12 cellular contexts compared by ENCODE assay signal in genomic region chr4:38687571-38688011, GRCh38. TPM values are rescaled to one million over a fixed set of nuclear protein-coding genes. Genes with fewer than 3 reads are reported as not detected.
DNase-seq lines count a peak whose midpoint lies in the region; ATAC-seq and TF ChIP-seq lines count a peak whose summit lies in the region.
"Had no signal": no experiment of that assay in that cellular context is flagged by ENCODE, and none has a peak within 500 bp of the region (broad histone marks: within the 10 kb centered on the region; RNA-seq: fewer than 3 reads in every experiment).

No MANE protein-coding gene starts in this region.

- H3K36me3 Mint-ChIP-seq in CD8-positive, alpha-beta T cell, result peaks cover 85% of the 10 kb centered on the region
- peaks cover 32% of the 10 kb centered on the region for H3K36me3 Mint-ChIP-seq in HFFc6 (ENCODE audit: low read depth)

- POLR2A ChIA-PET in CD8-positive, alpha-beta T cell (lab: Charles Lee), result interaction anchor here (1.0 to 2.4 kb wide), 3 partner anchors 10 to 33 kb away, joined by 3 to 8 read pairs (median 3); no protein-coding TSS in a partner anchor

- H3K27me3 ChIP-seq in CD8-positive, alpha-beta T cell (ENCODE audit: insufficient read depth, low read length), result no peaks in the 10 kb centered on the region
- H3K27me3 ChIP-seq in osteoblast (ENCODE audit: insufficient read depth, low read length), result no peaks in the 10 kb centered on the region
- H3K27me3 ChIP-seq: cardiac muscle cell had no signal

- H3K4me3 ChIP-seq in CD8-positive, alpha-beta T cell (ENCODE audit: low read depth, low read length), result no peak overlapping the region
- H3K4me3 ChIP-seq in osteoblast (ENCODE audit: insufficient read depth, low read length), result no peak overlapping the region
- H3K4me3 ChIP-seq: cardiac muscle cell had no signal

- no peaks in the 10 kb centered on the region for H3K9me3 Mint-ChIP-seq in CD8-positive, alpha-beta T cell
- no peaks in the 10 kb centered on the region for H3K9me3 Mint-ChIP-seq in HFFc6

- no peak for ATAC-seq in CD8-positive, alpha-beta T cell
- ATAC-seq in GM21576 (IDR thresholded peaks at IDR 0.05; ENCODE audit: unreplicated experiment) (no peak), GM21619 (IDR thresholded peaks at IDR 0.05; ENCODE audit: unreplicated experiment) (no peak)

- intact Hi-C loops in CD8-positive, alpha-beta T cell (cut with DNase I, micrococcal nuclease), result no loop called here

- peaks cover 14% of the 10 kb centered on the region for H4K20me1 ChIP-seq in osteoblast (ENCODE audit: insufficient read depth, low read length)

- H3K9me3 ChIP-seq in CD8-positive, alpha-beta T cell (ENCODE audit: low read length), result no peaks in the 10 kb centered on the region
- H3K9me3 ChIP-seq in osteoblast (ENCODE audit: low read depth, low read length), result no peaks in the 10 kb centered on the region

- no peak overlapping the region for H3K27ac ChIP-seq in CD8-positive, alpha-beta T cell (ENCODE audit: low read depth, low read length)
- H3K27ac ChIP-seq in osteoblast (ENCODE audit: low read depth, low read length), result peak overlapping the region; percentile 42
- H3K27ac ChIP-seq: cardiac muscle cell, RWPE1 had no signal

- peak overlapping the region; percentile 12 for H3K27ac Mint-ChIP-seq in CD8-positive, alpha-beta T cell
- H3K27ac Mint-ChIP-seq in HFFc6, result peak overlapping the region; percentile 4; the same call in 1 of the 2 replicates

- no peak for TF ChIP-seq CTCF in CD8-positive, alpha-beta T cell (IDR thresholded peaks at IDR 0.05)
- TF ChIP-seq CTCF in HFFc6 (IDR thresholded peaks at IDR 0.05) (no peak), osteoblast (IDR thresholded peaks at IDR 0.05; ENCODE audit: extremely low read depth, low read depth, low read length) (no peak)

- no peak for DNase-seq in CD8-positive, alpha-beta T cell
- DNase-seq in HFFc6 (no peak), dermis blood vessel endothelial cell (peak; percentile 74), osteoblast (ENCODE audit: insufficient read length, low spot score, missing footprints) (no peak), NCI-H69 (lab: John Stamatoyannopoulos, UW) (no peak)
- DNase-seq: COR-L47, NCI-H1092, NCI-H510A had no signal

- H3K36me3 ChIP-seq in CD8-positive, alpha-beta T cell (ENCODE audit: insufficient read depth, low read length), result peaks cover 39% of the 10 kb centered on the region
- H3K36me3 ChIP-seq in osteoblast (ENCODE audit: insufficient read depth, low read length), result peaks cover 52% of the 10 kb centered on the region

- H3K4me1 Mint-ChIP-seq in CD8-positive, alpha-beta T cell (ENCODE audit: low read depth), result peaks cover 71% of the 10 kb centered on the region
- H3K4me1 Mint-ChIP-seq in HFFc6 (ENCODE audit: low read depth), result peaks cover 40% of the 10 kb centered on the region

- CTCF ChIA-PET in CD8-positive, alpha-beta T cell (lab: Charles Lee), result interaction anchor here (1.1 to 2.0 kb wide), 5 partner anchors 12 to 1085 kb away, joined by 3 to 11 read pairs (median 5); no protein-coding TSS in a partner anchor

- H2AFZ ChIP-seq in osteoblast (ENCODE audit: low read length), result peak overlapping the region; percentile 38

- H3K27me3 Mint-ChIP-seq in CD8-positive, alpha-beta T cell (ENCODE audit: low read depth), result no peaks in the 10 kb centered on the region
- no peaks in the 10 kb centered on the region; the same call in 1 of the 2 replicates for H3K27me3 Mint-ChIP-seq in HFFc6 (ENCODE audit: insufficient read depth)

- peaks cover 48% of the 10 kb centered on the region for H3K4me1 ChIP-seq in CD8-positive, alpha-beta T cell (ENCODE audit: insufficient read depth, low read length)
- H3K4me1 ChIP-seq in osteoblast (ENCODE audit: insufficient read depth, low read length), result peaks cover 25% of the 10 kb centered on the region

- H3K4me2 ChIP-seq in osteoblast (ENCODE audit: insufficient read depth, low read length), result no peak overlapping the region

- no peak overlapping the region for H3K4me3 Mint-ChIP-seq in CD8-positive, alpha-beta T cell
- no peak overlapping the region for H3K4me3 Mint-ChIP-seq in HFFc6

- peaks cover 83% of the 10 kb centered on the region for H3K79me2 ChIP-seq in osteoblast (ENCODE audit: insufficient read depth, low read length)

RNA-seq across cellular contexts. Expression of gene KLF3, which starts 23.6 kb away (rescaled TPM):
- total RNA-seq in CD8-positive, alpha-beta T cell, result 100 to 1,000 TPM; 181 to 194 TPM
- total RNA-seq in HFFc6 (2021; fragmentation: NEBNext Ultra II Directional; extraction: Animal tissue kit (Norgen Biotek cat#: 25700)), result 10 to 100 TPM; 10.7 to 17.1 (median 14.0) TPM
- total RNA-seq in dermis blood vessel endothelial cell, result 26.4 and 32.7 TPM in 2 replicates
- 25.3 and 27.7 TPM in 2 replicates for total RNA-seq in osteoblast
